In the genomic region with DNA sequence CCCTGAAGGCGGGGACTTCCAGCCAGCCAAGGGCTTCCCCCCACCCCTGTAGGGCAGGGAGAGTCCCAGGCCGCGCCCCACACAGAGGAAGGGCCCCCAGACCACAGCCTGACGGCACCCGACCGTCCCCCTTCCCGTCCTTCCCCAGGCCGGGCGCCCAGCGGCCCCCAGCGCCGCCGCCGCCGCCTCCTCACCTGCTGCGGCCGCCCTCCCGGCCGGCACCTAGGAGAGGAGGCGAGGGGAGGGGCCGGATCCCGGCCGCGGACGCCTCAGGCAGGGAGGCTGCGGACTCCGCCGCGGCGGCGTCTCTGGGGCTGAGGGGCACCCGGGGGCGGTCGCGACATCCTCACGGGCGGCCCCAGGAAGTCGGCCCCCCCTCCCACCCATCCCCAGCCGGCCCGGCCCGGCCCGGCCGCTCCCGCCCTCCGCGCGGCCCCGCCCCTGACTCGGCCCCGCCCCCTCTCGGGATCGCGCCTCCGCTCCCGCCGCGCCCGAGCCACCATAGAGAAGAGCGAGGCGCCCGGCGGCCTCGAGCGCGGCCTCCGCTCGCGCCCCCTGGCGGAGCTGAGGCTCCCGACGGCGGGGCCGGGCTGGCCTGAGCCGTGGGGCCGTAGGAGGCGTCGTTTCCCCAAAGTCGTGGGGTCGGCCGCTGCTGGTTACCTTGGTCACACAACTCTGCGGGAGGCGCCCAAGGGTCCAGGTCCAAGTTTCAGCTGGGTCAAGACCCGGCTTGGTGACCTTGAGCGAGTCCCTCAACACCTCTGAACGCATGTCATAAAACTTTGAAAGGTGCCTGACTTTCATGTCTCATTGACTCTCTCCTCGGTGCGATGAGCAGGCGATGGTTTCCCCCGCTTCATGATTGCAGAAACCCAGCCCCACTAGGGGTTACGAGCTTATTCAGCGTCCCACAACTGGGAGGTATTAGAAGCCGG, we compare ENCODE assay signal across 8 cellular contexts. TPM values are rescaled to one million over a fixed set of nuclear protein-coding genes. Genes with fewer than 3 reads are reported as not detected.
DNase-seq lines count a peak whose midpoint lies in the region; ATAC-seq lines count a peak whose summit lies in the region.

No MANE protein-coding gene starts in this region.

- peak overlapping the region; percentile 97 for H3K27ac ChIP-seq in CD4-positive, alpha-beta memory T cell (ENCODE audit: low read depth, low read length)

- H3K4me3 ChIP-seq in CD4-positive, alpha-beta memory T cell (ENCODE audit: low read length in 2 of 2): peak overlapping the region; percentile 76 to 96

- H3K36me3 ChIP-seq in CD4-positive, alpha-beta memory T cell (ENCODE audit: insufficient read depth, low read length): no peaks in the 10 kb centered on the region

- H3K4me1 ChIP-seq in CD4-positive, alpha-beta memory T cell (ENCODE audit: insufficient read depth, low read length): peaks cover 41% of the 10 kb centered on the region

- peak; percentile 86 to 95 (median 88) for DNase-seq in CD4-positive, alpha-beta memory T cell
- DNase-seq in NCI-H82 (lab: John Stamatoyannopoulos, UW) (peak; percentile 85), memory B cell (ENCODE audit: low spot score in 2 of 2) (peak; percentile 88)
- DNase-seq in activated CD8-positive, alpha-beta memory T cell treated with anti-CD3 and anti-CD28 coated beads for 1 hour (ENCODE audit: extremely low read depth in 1 of 2, low read depth in 1 of 2): peak; percentile 56 to 88
- peak; percentile 81 for DNase-seq in effector CD8-positive, alpha-beta T cell (lab: John Stamatoyannopoulos, UW)
- peak; percentile 86 for DNase-seq in stimulated activated CD8-positive, alpha-beta memory T cell treated with anti-CD3 and anti-CD28 coated beads, Interleukin-12 subunit alpha, Interleukin-12 subunit beta, amount 100 ng/mL, for 4 hours (ENCODE audit: low read depth)

- CTCF ChIA-PET in CD4-positive, alpha-beta memory T cell (lab: Charles Lee; ENCODE audit: partially characterized antibody): interaction anchor here (0.7 to 4.3 kb wide), 37 partner anchors 9 to 719 kb away, joined by 3 to 70 read pairs (median 5); a partner anchor contains a TSS

- ATAC-seq in GM19372 (IDR thresholded peaks at IDR 0.05; ENCODE audit: low read depth, unreplicated experiment) (peak; percentile 72), HG03469 (IDR thresholded peaks at IDR 0.05; ENCODE audit: unreplicated experiment) (peak; percentile 39), memory B cell (ENCODE audit: low read depth) (peak; percentile 81)

- H3K9me3 Mint-ChIP-seq in CD4-positive, alpha-beta memory T cell: no peaks in the 10 kb centered on the region
- H3K9me3 Mint-ChIP-seq in memory B cell: no peaks in the 10 kb centered on the region

- H3K9me3 ChIP-seq in CD4-positive, alpha-beta memory T cell (ENCODE audit: control insufficient read depth in 1 of 2, low read length in 2 of 2): no peaks in the 10 kb centered on the region

- peak overlapping the region; percentile 92 to 99 (median 97) for H3K27ac Mint-ChIP-seq in CD4-positive, alpha-beta memory T cell
- H3K27ac Mint-ChIP-seq in memory B cell: peak overlapping the region; percentile 98

- H3K27me3 Mint-ChIP-seq in CD4-positive, alpha-beta memory T cell: no peaks in the 10 kb centered on the region
- H3K27me3 Mint-ChIP-seq in memory B cell: no peaks in the 10 kb centered on the region

- peaks cover 28 to 55% (median 39%) of the 10 kb centered on the region in 4 donors for H3K4me1 Mint-ChIP-seq in CD4-positive, alpha-beta memory T cell
- peaks cover 22% of the 10 kb centered on the region for H3K4me1 Mint-ChIP-seq in memory B cell

- POLR2A ChIA-PET in CD4-positive, alpha-beta memory T cell (lab: Charles Lee; ENCODE audit: partially characterized antibody): interaction anchor here (0.5 to 4.0 kb wide), 38 partner anchors 9 to 489 kb away, joined by 3 to 33 read pairs (median 4); a partner anchor contains a TSS

- intact Hi-C loops in CD4-positive, alpha-beta memory T cell (cut with micrococcal nuclease): loop anchor here (1.0 kb wide), 11 partner anchors 15 to 153 kb away; a partner anchor contains a TSS

- peak overlapping the region; percentile 93 to 99 (median 96) for H3K4me3 Mint-ChIP-seq in CD4-positive, alpha-beta memory T cell
- H3K4me3 Mint-ChIP-seq in memory B cell: peak overlapping the region; percentile 91

- peaks cover 0 to 18% of the 10 kb centered on the region in 2 donors for H3K36me3 Mint-ChIP-seq in CD4-positive, alpha-beta memory T cell
- H3K36me3 Mint-ChIP-seq in memory B cell: no peaks in the 10 kb centered on the region

- no peaks in the 10 kb centered on the region for H3K27me3 ChIP-seq in CD4-positive, alpha-beta memory T cell (ENCODE audit: insufficient read depth, low read length)

RNA-seq across cellular contexts. Expression of a gene that starts 25.7 kb away (rescaled TPM):
- 10 to 100 TPM; 72.1 to 82.3 TPM for total RNA-seq in CD4-positive, alpha-beta memory T cell
- polyA plus RNA-seq in CD4-positive, alpha-beta memory T cell: 10 to 100 TPM; 48.3 to 51.0 TPM

RNA-seq across cellular contexts. Expression of a gene that starts 30.5 kb away (rescaled TPM):
- 10 to 100 TPM; 21.5 to 29.2 TPM for total RNA-seq in CD4-positive, alpha-beta memory T cell
- polyA plus RNA-seq in CD4-positive, alpha-beta memory T cell: 10 to 100 TPM in 1 of 2 donors, 1 to 10 TPM in 1; 6.1 to 12.0 TPM

RNA-seq across cellular contexts. Expression of a gene that starts 32.2 kb away (rescaled TPM):
- total RNA-seq in CD4-positive, alpha-beta memory T cell: not detected
- not detected for polyA plus RNA-seq in CD4-positive, alpha-beta memory T cell

RNA-seq across cellular contexts. Expression of a gene that starts 52.9 kb away (rescaled TPM):
- total RNA-seq in CD4-positive, alpha-beta memory T cell: 10 to 100 TPM; 20.1 to 20.5 TPM
- 1 to 10 TPM; 4.4 to 4.8 TPM for polyA plus RNA-seq in CD4-positive, alpha-beta memory T cell

RNA-seq across cellular contexts. Expression of a gene that starts 58.4 kb away (rescaled TPM):
- under 1 TPM; 0.69 to 0.73 TPM for total RNA-seq in CD4-positive, alpha-beta memory T cell
- polyA plus RNA-seq in CD4-positive, alpha-beta memory T cell: under 1 TPM; 0.13 to 0.58 TPM

Comparison
In these comparisons a context has a peak if more than half of its experiments do, and no peak if none do; other contexts are left out.
1. Peak in every context shown above with its lines: DNase-seq, ATAC-seq, H3K4me3 ChIP-seq and H3K27ac ChIP-seq.